24 cellular contexts compared by ENCODE assay signal in the genomic region with DNA sequence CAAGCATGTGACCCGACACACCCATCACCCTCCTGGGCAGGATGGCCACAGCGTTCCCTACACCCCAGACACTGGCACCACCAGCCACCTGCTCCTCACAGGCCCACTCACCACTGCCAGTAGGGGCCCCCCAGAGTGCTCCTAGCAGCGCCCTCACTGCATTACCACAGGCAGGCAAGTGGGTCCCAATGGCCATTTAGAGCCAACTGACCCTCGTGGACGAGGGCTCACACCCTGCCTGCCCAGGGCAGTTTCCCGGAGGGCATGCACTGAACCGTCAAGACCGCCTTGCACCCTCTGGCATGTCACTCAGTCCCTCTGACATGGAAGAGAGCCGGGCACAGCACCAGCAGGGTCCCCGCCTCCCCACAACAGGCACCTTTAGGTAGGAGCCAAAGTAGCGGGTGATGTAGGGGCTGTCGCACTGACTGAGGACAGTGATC. TPM values are rescaled to one million over a fixed set of nuclear protein-coding genes. Genes with fewer than 3 reads are reported as not detected.
DNase-seq lines count a peak whose midpoint lies in the region; ATAC-seq, FAIRE-seq and TF ChIP-seq lines count a peak whose summit lies in the region.
"Had no signal": no experiment of that assay in that cellular context is flagged by ENCODE, and none has a peak within 500 bp of the region (broad histone marks: within the 10 kb centered on the region; RNA-seq: fewer than 3 reads in every experiment).

No MANE protein-coding gene starts in this region.

- FAIRE-seq in GM12892 (lab: Jason Lieb, UNC) = no peak

- intact Hi-C loops in psoas muscle (cut with DNase I) = no loop called here

- H3K27ac ChIP-seq in HUES6 (ENCODE audit: low read depth, low read length) = no peak overlapping the region
- peak overlapping the region; percentile 94 for H3K27ac ChIP-seq in psoas muscle
- H3K27ac ChIP-seq: SJSA1 had no signal

- TF ChIP-seq POLR2A in GM12892 (IDR thresholded peaks at IDR 0.05; ENCODE audit: low read depth, low read length) = peak; percentile 25; the same call in 1 of the 2 replicates

- WGBS in psoas muscle, 3 donors = 88 to 93% (median 89%) methylated on average over 12 of the region's 12 CpGs

- DNase-seq in GM12892 (ENCODE audit: insufficient read length) (no peak), psoas muscle (no peak), NCI-H1417 (lab: John Stamatoyannopoulos, UW) (no peak), GOT3 (lab: John Stamatoyannopoulos, UW) (no peak)
- DNase-seq: C1 segment of cervical spinal cord; CD4-positive, alpha-beta memory T cell; COR-L47; DMS53; HCEC 1CT; Karpas-422; NCI-H1092; NCI-H1436; NCI-H187 treated with DMSO at 0.1 percent for 48 hours; NCI-H2171 treated with DMSO at 0.1 percent for 48 hours; NCI-H524 treated with DMSO at 0.1 percent for 48 hours; NCI-H82; NK-92 treated with Interleukin-12 subunit alpha and Interleukin-12 subunit beta, amount 100 ng/mL, for 24 hours; PC-3; Right ventricle myocardium superior had no signal

- peak; percentile 4 for ATAC-seq in esophagus mucosa
- ATAC-seq in psoas muscle = no peak
- no peak for ATAC-seq in HG03139 (IDR thresholded peaks at IDR 0.05; ENCODE audit: unreplicated experiment)
- ATAC-seq: GM23338, PC-3 had no signal

- H3K4me3 ChIP-seq in HUES6 (ENCODE audit: low read depth, low read length) = no peak overlapping the region
- no peak overlapping the region for H3K4me3 ChIP-seq in psoas muscle
- H3K4me3 ChIP-seq: GM23338, SJSA1 had no signal

- H3K9me3 ChIP-seq in HUES6 (ENCODE audit: control insufficient read depth, insufficient read depth, low read depth, low read length) = no peaks in the 10 kb centered on the region
- no peaks in the 10 kb centered on the region for H3K9me3 ChIP-seq in psoas muscle
- H3K9me3 ChIP-seq: SJSA1 had no signal

- no peaks in the 10 kb centered on the region for H3K27me3 ChIP-seq in HUES6 (ENCODE audit: control insufficient read depth, insufficient read depth, low read length)
- H3K27me3 ChIP-seq in psoas muscle (ENCODE audit: insufficient read depth in 3 of 3, low read length in 2 of 3) = no peaks in the 10 kb centered on the region
- H3K27me3 ChIP-seq: SJSA1 had no signal

- peak overlapping the region; percentile 10 for H3K9ac ChIP-seq in HUES6 (ENCODE audit: low read length)

- H3K36me3 ChIP-seq in HUES6 (ENCODE audit: control insufficient read depth, insufficient read depth, low read length) (peaks cover 70% of the 10 kb centered on the region), psoas muscle (ENCODE audit: insufficient read depth in 1 of 2, low read depth in 1 of 2) (peaks cover 5 to 51% of the 10 kb centered on the region in 2 donors)

- TF ChIP-seq CTCF in psoas muscle (IDR thresholded peaks at IDR 0.05) = no peak

- H3K4me1 ChIP-seq in HUES6 (ENCODE audit: control insufficient read depth, insufficient read depth, low read length) (peaks cover 24% of the 10 kb centered on the region; the same call in 1 of the 2 replicates), psoas muscle (peaks cover 60% of the 10 kb centered on the region)

RNA-seq across cellular contexts. Expression of gene STK25, which starts 7.3 kb away (rescaled TPM):
- 83.1 TPM for polyA plus RNA-seq in GM12892 (2012; ENCODE audit: missing spikeins)
- total RNA-seq in esophagus mucosa (82.4 TPM), psoas muscle (100 to 1,000 TPM; 268 to 382 (median 276) TPM)
- 100 to 1,000 TPM; 227 to 489 (median 385) TPM for polyA plus RNA-seq in psoas muscle

RNA-seq across cellular contexts. Expression of gene BOK, which starts 57.4 kb away (rescaled TPM):
- 0.08 TPM for polyA plus RNA-seq in GM12892 (2012; ENCODE audit: missing spikeins)
- total RNA-seq in esophagus mucosa (35.0 TPM), psoas muscle (1 to 10 TPM; 1.3 to 3.9 (median 3.2) TPM)
- 10 to 100 TPM in 1 of 3 donors, 1 to 10 TPM in 2; 1.3 to 12.8 (median 3.9) TPM for polyA plus RNA-seq in psoas muscle
- total RNA-seq: CD4-positive, alpha-beta memory T cell had no signal
- polyA plus RNA-seq: CD4-positive, alpha-beta memory T cell had no signal
